ENCODE assay signal across 9 cellular contexts in genomic region chr10:110399163-110400094, GRCh38.
DNase-seq lines count a peak whose midpoint lies in the region; ATAC-seq, FAIRE-seq and TF ChIP-seq lines count a peak whose summit lies in the region.
"Had no signal": no experiment of that assay in that cellular context is flagged by ENCODE, and none has a peak within 500 bp of the region (broad histone marks: within the 10 kb centered on the region; RNA-seq: fewer than 3 reads in every experiment).

No MANE protein-coding gene starts in this region.

- no peak overlapping the region for H3K4me3 Mint-ChIP-seq in Caco-2 (ENCODE audit: unreplicated experiment)

- TF ChIP-seq POLR2A in endothelial cell of umbilical vein (IDR thresholded peaks at IDR 0.05; ENCODE audit: low read depth, low read length): peak; percentile 54

- no peak for DNase-seq in Caco-2
- peak; percentile 99 for DNase-seq in Panc1 (ENCODE audit: low read depth, low spot score)
- peak; percentile 95 for DNase-seq in endothelial cell of umbilical vein (ENCODE audit: low read depth, low spot score)
- peak; percentile 95 for DNase-seq in non-pigmented ciliary epithelial cell (ENCODE audit: low read depth)
- no peak for DNase-seq in NCI-H1417 treated with DMSO at 0.1 percent for 48 hours (lab: John Stamatoyannopoulos, UW)
- DNase-seq in KG1 (lab: John Stamatoyannopoulos, UW): no peak
- no peak for DNase-seq in hippocampal formation (lab: John Stamatoyannopoulos, UW)

- no peaks in the 10 kb centered on the region for H3K9me1 ChIP-seq in endothelial cell of umbilical vein (replicated peaks; ENCODE audit: control insufficient read depth, extremely low read depth, insufficient read depth, low read length)

- no peaks in the 10 kb centered on the region for H4K20me1 ChIP-seq in endothelial cell of umbilical vein (replicated peaks; ENCODE audit: control insufficient read depth, extremely low read depth, insufficient read depth, low read length)

- H3K36me3 ChIP-seq in Caco-2 (ENCODE audit: control insufficient read depth, insufficient read depth, low read length): no peaks in the 10 kb centered on the region; the same call in 1 of the 2 replicates
- H3K36me3 ChIP-seq in Panc1 (ENCODE audit: control insufficient read depth, insufficient read depth, low read length): no peaks in the 10 kb centered on the region
- H3K36me3 ChIP-seq in endothelial cell of umbilical vein (ENCODE audit: control insufficient read depth in 2 of 2, extremely low read depth in 1 of 2, insufficient read depth in 2 of 2, low read length in 2 of 2): no peaks in the 10 kb centered on the region

- in situ Hi-C loops in Panc1 (cut with HindIII; ENCODE audit: low pct_unique_long_range_greater_than_20kb, low sequenced_read_pairs): no loop called here

- H3K27me3 ChIP-seq in Caco-2 (replicated peaks; ENCODE audit: control insufficient read depth, insufficient read depth, low read length) (no peaks in the 10 kb centered on the region), Panc1 (ENCODE audit: control insufficient read depth, insufficient read depth, low read length) (no peaks in the 10 kb centered on the region), endothelial cell of umbilical vein (ENCODE audit: control insufficient read depth in 2 of 2, insufficient read depth in 2 of 2, low read length in 2 of 2) (no peaks in the 10 kb centered on the region)

- H3K9ac ChIP-seq in endothelial cell of umbilical vein (replicated peaks; ENCODE audit: extremely low read depth, insufficient read depth, low read length): peak overlapping the region; percentile 94

- FAIRE-seq in endothelial cell of umbilical vein (lab: Jason Lieb, UNC): peak; percentile 95
- FAIRE-seq: islet of Langerhans had no signal

- no peak overlapping the region for H2AFZ ChIP-seq in endothelial cell of umbilical vein (ENCODE audit: low read depth, low read length)

- BruUV-seq in Caco-2 (replicated peaks; lab: Mats Ljungman, UMichigan): no TSS peak
- BruUV-seq in Panc1 (replicated peaks; lab: Mats Ljungman, UMichigan): no TSS peak
- BruUV-seq in endothelial cell of umbilical vein (replicated peaks; lab: Mats Ljungman, UMichigan): TSS peak; percentile 92

- H3K79me2 ChIP-seq in endothelial cell of umbilical vein (ENCODE audit: control insufficient read depth, insufficient read depth, low read length): no peaks in the 10 kb centered on the region

- H3K4me1 ChIP-seq in Caco-2: peaks cover 58% of the 10 kb centered on the region
- peaks cover 40% of the 10 kb centered on the region for H3K4me1 ChIP-seq in Panc1 (ENCODE audit: control insufficient read depth, insufficient read depth, low read length)
- H3K4me1 ChIP-seq in endothelial cell of umbilical vein (ENCODE audit: control insufficient read depth, extremely low read depth, insufficient read depth, low read length): peaks cover 55% of the 10 kb centered on the region

- intact Hi-C loops in Caco-2 (cut with micrococcal nuclease; ENCODE audit: unreplicated experiment) (loop anchor here (5.0 kb wide), 1 partner anchor 98 kb away; the partner anchor contains the start of gene DUSP5), Panc1 (cut with micrococcal nuclease; ENCODE audit: unreplicated experiment) (loop anchor here (5.0 kb wide), 1 partner anchor 98 kb away; the partner anchor contains the start of gene DUSP5), endothelial cell of umbilical vein (cut with micrococcal nuclease) (loop anchor here (1.0 to 5.0 kb wide), 9 partner anchors 11 to 518 kb away; partner anchors contain the start of genes BBIP1 and SHOC2)

- POLR2A ChIA-PET in Caco-2 (lab: Charles Lee) (no interaction called here), Panc1 (lab: Charles Lee) (no interaction called here), endothelial cell of umbilical vein (lab: Charles Lee) (interaction anchor here (0.7 to 2.0 kb wide), 4 partner anchors 9 to 102 kb away, joined by 4 to 8 read pairs (median 5); no protein-coding TSS in a partner anchor)

- no peaks in the 10 kb centered on the region for H3K9me3 Mint-ChIP-seq in Caco-2 (ENCODE audit: unreplicated experiment)

- H3K36me3 Mint-ChIP-seq in Caco-2 (ENCODE audit: insufficient read depth, unreplicated experiment): peaks cover 7% of the 10 kb centered on the region

- no peaks in the 10 kb centered on the region for H3K27me3 Mint-ChIP-seq in Caco-2 (ENCODE audit: insufficient read depth, unreplicated experiment)

- CTCF ChIA-PET in Caco-2 (lab: Charles Lee) (no interaction called here), Panc1 (lab: Charles Lee) (interaction anchor here (0.7 kb wide), 1 partner anchor 146 kb away, joined by 3 read pairs; no protein-coding TSS in a partner anchor), endothelial cell of umbilical vein (lab: Charles Lee) (interaction anchor here (0.5 to 6.4 kb wide), 12 partner anchors 9 to 147 kb away, joined by 3 to 62 read pairs (median 6); no protein-coding TSS in a partner anchor)

- no peak overlapping the region for H3K4me3 ChIP-seq in Caco-2 (ENCODE audit: low read depth, low read length)
- H3K4me3 ChIP-seq in Panc1 (ENCODE audit: low read depth in 2 of 2, low read length in 2 of 2): no peak overlapping the region
- peak overlapping the region in 1 of 3 experiments; percentile 21 for H3K4me3 ChIP-seq in endothelial cell of umbilical vein (replicated peaks in 1 of 3; ENCODE audit: insufficient read depth in 1 of 3, low read depth in 1 of 3, low read length in 3 of 3)

- dilution Hi-C loops in endothelial cell of umbilical vein (cut with MboI; ENCODE audit: extremely low pct_ligation_motif_present, low sequenced_read_pairs): no loop called here

- peak overlapping the region; percentile 75 for H3K27ac ChIP-seq in Panc1 (ENCODE audit: low read length)
- H3K27ac ChIP-seq in endothelial cell of umbilical vein (ENCODE audit: insufficient read depth, low read depth, low read length): peak overlapping the region; percentile 98

- ATAC-seq in Panc1 (peak; percentile 70), HG02973 (IDR thresholded peaks at IDR 0.05; ENCODE audit: unreplicated experiment) (no peak)

- no peak for TF ChIP-seq CTCF in Caco-2 (IDR thresholded peaks at IDR 0.05; ENCODE audit: insufficient read depth in 1 of 2, low read depth in 1 of 2, low read length in 1 of 2, severe bottlenecking in 1 of 2, unreplicated experiment in 1 of 2)
- TF ChIP-seq CTCF in Panc1 (IDR thresholded peaks at IDR 0.05): no peak
- no peak for TF ChIP-seq CTCF in endothelial cell of umbilical vein (IDR thresholded peaks at IDR 0.05; ENCODE audit: extremely low read depth in 1 of 2, insufficient read depth in 1 of 2, low read depth in 1 of 2, low read length in 2 of 2)

- peak overlapping the region; percentile 43 for H3K27ac Mint-ChIP-seq in Caco-2 (ENCODE audit: unreplicated experiment)

- peak overlapping the region; percentile 85 for H3K4me2 ChIP-seq in endothelial cell of umbilical vein (ENCODE audit: insufficient read depth, low read length)

- peaks cover 36% of the 10 kb centered on the region for H3K4me1 Mint-ChIP-seq in Caco-2 (ENCODE audit: low read depth, unreplicated experiment)

- H3K9me3 ChIP-seq in Caco-2 (no peaks in the 10 kb centered on the region), Panc1 (ENCODE audit: control insufficient read depth, insufficient read depth, low read depth, low read length) (no peaks in the 10 kb centered on the region), endothelial cell of umbilical vein (replicated peaks; ENCODE audit: control insufficient read depth, insufficient read depth, low read length) (no peaks in the 10 kb centered on the region)

TF ChIP-seq in endothelial cell of umbilical vein, 7 proteins besides CTCF, POLR2A, EP300 and RAD21:
- peak; percentile 58 for TF ChIP-seq MYC (IDR thresholded peaks at IDR 0.05; ENCODE audit: low read depth, low read length)
- TF ChIP-seq EZH2 (IDR thresholded peaks at IDR 0.05; ENCODE audit: borderline replicate concordance, low read depth, low read length, severe bottlenecking): no peak
- TF ChIP-seq JUN (IDR thresholded peaks at IDR 0.05; ENCODE audit: borderline replicate concordance, insufficient read depth, insufficient read length, low read depth): peak; percentile 98
- peak; percentile 89 for TF ChIP-seq POLR2AphosphoS5 (IDR thresholded peaks at IDR 0.05; ENCODE audit: insufficient read depth, low read depth, low read length)
- peak; percentile 76 for TF ChIP-seq GATA2 (IDR thresholded peaks at IDR 0.05; ENCODE audit: insufficient read depth, insufficient read length, low read depth, low read length)
- TF ChIP-seq MAX (IDR thresholded peaks at IDR 0.05; ENCODE audit: insufficient read depth, insufficient read length): no peak
- TF ChIP-seq FOS (IDR thresholded peaks at IDR 0.05; ENCODE audit: borderline replicate concordance, insufficient read depth, low read length): peak; percentile 93

Comparison
In these comparisons a context has a peak if more than half of its experiments do, and no peak if none do; other contexts are left out.
1. DNase-seq: peak in Panc1 (single experiment), endothelial cell of umbilical vein (single experiment) and non-pigmented ciliary epithelial cell (single experiment); none in Caco-2 (0 of 2), NCI-H1417 treated with DMSO at 0.1 percent for 48 hours (single experiment), KG1 (single experiment) and hippocampal formation (0 of 2).